ENCODE assay signal across 22 cellular contexts in genomic region chr5:10585120-10585915, GRCh38. TPM values are rescaled to one million over a fixed set of nuclear protein-coding genes. Genes with fewer than 3 reads are reported as not detected.
DNase-seq lines count a peak whose midpoint lies in the region; ATAC-seq and TF ChIP-seq lines count a peak whose summit lies in the region.
"Had no signal": no experiment of that assay in that cellular context is flagged by ENCODE, and none has a peak within 500 bp of the region (broad histone marks: within the 10 kb centered on the region; RNA-seq: fewer than 3 reads in every experiment).

No MANE protein-coding gene starts in this region.

- H3K4me1 Mint-ChIP-seq in stimulated activated naive CD8-positive, alpha-beta T cell treated with anti-CD3 and anti-CD28 coated beads, Interleukin-15, Interleukin-2, amounts not matched to agents 100 ng/mL and 50 ng/mL, for 24 hours (ENCODE audit: low read depth) = peaks cover 80% of the 10 kb centered on the region
- H3K4me1 Mint-ChIP-seq in progenitor cell of endocrine pancreas (ENCODE audit: low read depth) = no peaks in the 10 kb centered on the region
- H3K4me1 Mint-ChIP-seq in activated T-cell treated with anti-CD3 and anti-CD28 coated beads, Interleukin-2, amount 50 U/mL, for 72 hours (ENCODE audit: low read depth) = peaks cover 40% of the 10 kb centered on the region

- H3K4me3 ChIP-seq in neutrophil (ENCODE audit: low read depth in 1 of 2, low read length in 1 of 2) = no peak overlapping the region
- H3K4me3 ChIP-seq: A549, body of pancreas, SJCRH30, thoracic aorta had no signal

- H3K36me3 Mint-ChIP-seq in stimulated activated naive CD8-positive, alpha-beta T cell treated with anti-CD3 and anti-CD28 coated beads, Interleukin-15, Interleukin-2, amounts not matched to agents 100 ng/mL and 50 ng/mL, for 24 hours (ENCODE audit: low read depth) = peaks cover 36% of the 10 kb centered on the region
- no peaks in the 10 kb centered on the region for H3K36me3 Mint-ChIP-seq in progenitor cell of endocrine pancreas (ENCODE audit: insufficient read depth)
- H3K36me3 Mint-ChIP-seq in activated T-cell treated with anti-CD3 and anti-CD28 coated beads, Interleukin-2, amount 50 U/mL, for 72 hours (ENCODE audit: insufficient read depth in 2 of 2) = peaks cover 7 to 11% of the 10 kb centered on the region in 2 donors

- ATAC-seq in stimulated activated naive CD8-positive, alpha-beta T cell treated with anti-CD3 and anti-CD28 coated beads, Interleukin-15, Interleukin-2, amounts not matched to agents 100 U/mL and 50 U/mL, for 24 hours = no peak
- no peak for ATAC-seq in GM18511 (IDR thresholded peaks at IDR 0.05; ENCODE audit: unreplicated experiment)
- ATAC-seq in activated T-cell treated with anti-CD3 and anti-CD28 coated beads, Interleukin-2, amount 50 U/mL, for 72 hours (replicated peaks in 1 of 2) = no peak
- ATAC-seq: body of pancreas, foreskin keratinocyte had no signal

- H3K27ac ChIP-seq in neutrophil = peak overlapping the region; percentile 63
- H3K27ac ChIP-seq: A549, body of pancreas, foreskin keratinocyte, SJCRH30 had no signal

- DNase-seq in stimulated activated naive CD8-positive, alpha-beta T cell treated with anti-CD3 and anti-CD28 coated beads, Interleukin-15, Interleukin-2, amounts not matched to agents 100 U/mL and 50 U/mL, for 24 hours = no peak
- DNase-seq in activated CD8-positive, alpha-beta memory T cell treated with anti-CD3 and anti-CD28 coated beads, Interleukin-2, amount 50 U/mL, for 48 hours = peak; percentile 42
- DNase-seq in progenitor cell of endocrine pancreas (ENCODE audit: low spot score, unreplicated experiment) = no peak
- no peak for DNase-seq in C1 segment of cervical spinal cord (lab: John Stamatoyannopoulos, UW)
- no peak for DNase-seq in activated T-cell treated with anti-CD3 and anti-CD28 coated beads, Interleukin-2, amount 50 U/mL, for 72 hours
- DNase-seq: activated CD4-positive, alpha-beta T cell treated with anti-CD3 and anti-CD28 coated beads for 36 hours; activated naive CD8-positive, alpha-beta T cell treated with anti-CD3 and anti-CD28 coated beads, Interleukin-2, amount 10 ng/mL, durations not matched to agents 7 days and 5 days; body of pancreas; effector CD8-positive, alpha-beta T cell; foreskin keratinocyte; hippocampal formation; NCI-H1092; NCI-H2029; NCI-H446; nephron progenitor cell; SJCRH30; T-helper 1 cell had no signal

- peaks cover 68 to 82% of the 10 kb centered on the region in 2 experiments for H3K4me1 ChIP-seq in neutrophil (ENCODE audit: control insufficient read depth in 1 of 2, insufficient read depth in 1 of 2, low read depth in 1 of 2, low read length in 1 of 2)
- H3K4me1 ChIP-seq: body of pancreas, foreskin keratinocyte had no signal

- H3K27me3 Mint-ChIP-seq in stimulated activated naive CD8-positive, alpha-beta T cell treated with anti-CD3 and anti-CD28 coated beads, Interleukin-15, Interleukin-2, amounts not matched to agents 100 ng/mL and 50 ng/mL, for 24 hours = peaks cover 25% of the 10 kb centered on the region
- H3K27me3 Mint-ChIP-seq in progenitor cell of endocrine pancreas = peaks cover 17% of the 10 kb centered on the region
- peaks cover 36% of the 10 kb centered on the region for H3K27me3 Mint-ChIP-seq in activated T-cell treated with anti-CD3 and anti-CD28 coated beads, Interleukin-2, amount 50 U/mL, for 72 hours (ENCODE audit: low read depth)

- H3K9me3 Mint-ChIP-seq in stimulated activated naive CD8-positive, alpha-beta T cell treated with anti-CD3 and anti-CD28 coated beads, Interleukin-15, Interleukin-2, amounts not matched to agents 100 ng/mL and 50 ng/mL, for 24 hours = peaks cover 14% of the 10 kb centered on the region
- no peaks in the 10 kb centered on the region for H3K9me3 Mint-ChIP-seq in progenitor cell of endocrine pancreas (ENCODE audit: low read depth)
- peaks cover 0 to 4% of the 10 kb centered on the region in 2 donors for H3K9me3 Mint-ChIP-seq in activated T-cell treated with anti-CD3 and anti-CD28 coated beads, Interleukin-2, amount 50 U/mL, for 72 hours

- H3K27me3 ChIP-seq in neutrophil = no peaks in the 10 kb centered on the region
- H3K27me3 ChIP-seq: body of pancreas, SJCRH30 had no signal

- no peaks in the 10 kb centered on the region for H3K36me3 ChIP-seq in neutrophil
- H3K36me3 ChIP-seq: SJCRH30, thoracic aorta had no signal

- H3K27ac Mint-ChIP-seq in stimulated activated naive CD8-positive, alpha-beta T cell treated with anti-CD3 and anti-CD28 coated beads, Interleukin-15, Interleukin-2, amounts not matched to agents 100 ng/mL and 50 ng/mL, for 24 hours = peak overlapping the region; percentile 28
- no peak overlapping the region for H3K27ac Mint-ChIP-seq in progenitor cell of endocrine pancreas
- no peak overlapping the region for H3K27ac Mint-ChIP-seq in activated T-cell treated with anti-CD3 and anti-CD28 coated beads, Interleukin-2, amount 50 U/mL, for 72 hours
- H3K27ac Mint-ChIP-seq: activated CD4-positive, alpha-beta T cell treated with anti-CD3 and anti-CD28 coated beads for 36 hours; activated naive CD8-positive, alpha-beta T cell treated with anti-CD3 and anti-CD28 coated beads, Interleukin-2, amount 10 ng/mL, durations not matched to agents 7 days and 5 days; nephron progenitor cell had no signal

- H3K9me3 ChIP-seq in neutrophil = no peaks in the 10 kb centered on the region
- H3K9me3 ChIP-seq: A549, body of pancreas, SJCRH30, thoracic aorta had no signal

- no peak overlapping the region for H3K4me3 Mint-ChIP-seq in stimulated activated naive CD8-positive, alpha-beta T cell treated with anti-CD3 and anti-CD28 coated beads, Interleukin-15, Interleukin-2, amounts not matched to agents 100 ng/mL and 50 ng/mL, for 24 hours
- H3K4me3 Mint-ChIP-seq in progenitor cell of endocrine pancreas (ENCODE audit: low read depth) = no peak overlapping the region
- no peak overlapping the region for H3K4me3 Mint-ChIP-seq in activated T-cell treated with anti-CD3 and anti-CD28 coated beads, Interleukin-2, amount 50 U/mL, for 72 hours
- H3K4me3 Mint-ChIP-seq: activated CD4-positive, alpha-beta T cell treated with anti-CD3 and anti-CD28 coated beads for 36 hours; activated naive CD8-positive, alpha-beta T cell treated with anti-CD3 and anti-CD28 coated beads, Interleukin-2, amount 10 ng/mL, durations not matched to agents 7 days and 5 days; nephron progenitor cell had no signal

- no peak for TF ChIP-seq CTCF in neutrophil (IDR thresholded peaks at IDR 0.05)
- no peak for TF ChIP-seq CTCF in progenitor cell of endocrine pancreas (IDR thresholded peaks at IDR 0.05; ENCODE audit: unreplicated experiment)

RNA-seq across cellular contexts. Expression of gene ANKRD33B, which starts 21.4 kb away (rescaled TPM):
- total RNA-seq in progenitor cell of endocrine pancreas = 2.1 and 3.3 TPM in 2 replicates
- 10 to 100 TPM in 1 of 2 donors, 1 to 10 TPM in 1; 6.2 to 12.0 TPM for total RNA-seq in activated T-cell treated with anti-CD3 and anti-CD28 coated beads, Interleukin-2, amount 50 U/mL, for 72 hours
